In the genomic region with DNA sequence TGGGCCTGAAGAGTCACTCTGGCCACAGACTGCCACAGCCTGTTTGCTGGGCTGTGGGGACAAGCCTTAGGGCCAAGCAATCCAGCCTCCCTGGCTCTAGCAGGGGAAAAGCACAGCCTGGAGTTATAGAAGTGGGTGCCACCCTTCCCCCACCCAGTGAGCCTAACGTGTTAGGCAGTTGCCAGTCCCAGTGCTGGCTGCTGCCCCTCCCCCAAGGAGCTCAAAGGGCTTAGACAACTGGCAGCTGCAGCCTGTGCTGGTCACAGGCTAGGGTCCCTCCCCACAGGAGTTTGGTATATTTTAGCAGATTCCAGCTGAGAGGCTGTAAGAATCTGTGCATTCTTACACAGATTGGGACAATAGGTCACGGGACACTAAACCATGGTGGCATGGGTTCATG, we compare ENCODE assay signal across 30 cellular contexts.
"Had no signal": no experiment of that assay in that cellular context is flagged by ENCODE, and none has a peak within 500 bp of the region (broad histone marks: within the 10 kb centered on the region; RNA-seq: fewer than 3 reads in every experiment).

No MANE protein-coding gene starts in this region.

- DNase-seq: hypothalamus; immature natural killer cell; kidney; left colon; left lung; lower lobe of right lung; mammary epithelial cell; mesenchymal stem cell; naive thymus-derived CD8-positive, alpha-beta T cell; occipital lobe; ovary; small intestine; spleen; stimulated activated CD4-positive, alpha-beta T cell treated with anti-CD3 and anti-CD28 coated beads, Interleukin-4, amount 100 ng/mL, for 24 hours; stimulated activated naive CD4-positive, alpha-beta T cell; tibial artery; trophoblast cell; upper lobe of right lung had no signal

- H3K27me3 ChIP-seq: left lung, neutrophil, ovary, right atrium auricular region, spleen, suprapubic skin, tibial artery, upper lobe of right lung had no signal

- H3K4me3 ChIP-seq: left lung, lower lobe of right lung, ovary, right atrium auricular region, spleen, suprapubic skin, thoracic aorta, tibial artery, upper lobe of right lung had no signal

- H3K27me3 Mint-ChIP-seq: progenitor cell of endocrine pancreas had no signal

- ATAC-seq: left colon; left lung; lower lobe of right lung; naive thymus-derived CD8-positive, alpha-beta T cell; sciatic nerve; stimulated activated effector memory CD8-positive, alpha-beta T cell treated with anti-CD3 and anti-CD28 coated beads, Interleukin-12 subunit alpha, Interleukin-12 subunit beta, amount 100 ng/mL, for 72 hours; upper lobe of right lung had no signal

- H3K4me1 ChIP-seq: left lung, lower lobe of right lung, right atrium auricular region, spleen, suprapubic skin, tibial artery, upper lobe of right lung had no signal

- FAIRE-seq: islet of Langerhans, kidney, small intestine, urothelium cell line had no signal

- H3K4me3 Mint-ChIP-seq: immature natural killer cell; naive thymus-derived CD8-positive, alpha-beta T cell; nephron; neural crest cell; stimulated activated effector memory CD8-positive, alpha-beta T cell treated with anti-CD3 and anti-CD28 coated beads, Interleukin-12 subunit alpha, Interleukin-12 subunit beta, amount 100 ng/mL, for 72 hours; stimulated activated naive CD8-positive, alpha-beta T cell treated with anti-CD3 and anti-CD28 coated beads, Interleukin-15, Interleukin-2, amounts not matched to agents 100 ng/mL and 50 ng/mL, for 24 hours had no signal

- H3K36me3 ChIP-seq: left lung, lower lobe of right lung, neutrophil, ovary, right atrium auricular region, spleen, suprapubic skin, thoracic aorta, tibial artery, upper lobe of right lung had no signal

- H3K36me3 Mint-ChIP-seq: stimulated activated effector memory CD8-positive, alpha-beta T cell treated with anti-CD3 and anti-CD28 coated beads, Interleukin-12 subunit alpha, Interleukin-12 subunit beta, amount 100 ng/mL, for 72 hours had no signal

- H3K27ac Mint-ChIP-seq: immature natural killer cell; naive thymus-derived CD8-positive, alpha-beta T cell; nephron; progenitor cell of endocrine pancreas; stimulated activated effector memory CD8-positive, alpha-beta T cell treated with anti-CD3 and anti-CD28 coated beads, Interleukin-12 subunit alpha, Interleukin-12 subunit beta, amount 100 ng/mL, for 72 hours; stimulated activated naive CD8-positive, alpha-beta T cell treated with anti-CD3 and anti-CD28 coated beads, Interleukin-15, Interleukin-2, amounts not matched to agents 100 ng/mL and 50 ng/mL, for 24 hours had no signal

- H3K4me1 Mint-ChIP-seq: immature natural killer cell; naive thymus-derived CD8-positive, alpha-beta T cell; nephron; neural crest cell; stimulated activated effector memory CD8-positive, alpha-beta T cell treated with anti-CD3 and anti-CD28 coated beads, Interleukin-12 subunit alpha, Interleukin-12 subunit beta, amount 100 ng/mL, for 72 hours had no signal

- H3K9me3 ChIP-seq: lower lobe of right lung, neutrophil, ovary, suprapubic skin, thoracic aorta, upper lobe of right lung had no signal

- H3K27ac ChIP-seq: left lung, lower lobe of right lung, neutrophil, ovary, right atrium auricular region, spleen, suprapubic skin, thoracic aorta, tibial artery, upper lobe of right lung had no signal
